Comparison of ENCODE assay signal across 9 cellular contexts in genomic region chr3:131586277-131586676, GRCh38.
"Had no signal": no experiment of that assay in that cellular context is flagged by ENCODE, and none has a peak within 500 bp of the region (broad histone marks: within the 10 kb centered on the region; RNA-seq: fewer than 3 reads in every experiment).

No MANE protein-coding gene starts in this region.

- ATAC-seq: GM23338, HCT116 had no signal

- H2AFZ ChIP-seq: GM23248, GM23338 had no signal

- H3K4me3 ChIP-seq: GM23248, GM23338, HAP-1 had no signal

- H3K9ac ChIP-seq: GM23248 had no signal

- H3K9me3 ChIP-seq: HAP-1 had no signal

- H3K4me1 ChIP-seq: HAP-1 had no signal

- DNase-seq: GM23248, GOT3, H7, H9, HCEC 1CT, HFFc6 had no signal

- H3K4me2 ChIP-seq: GM23338 had no signal

- H3K36me3 ChIP-seq: HAP-1 had no signal

- H3K27ac ChIP-seq: GM23248 had no signal
